Comparison of ENCODE assay signal across 8 cellular contexts in genomic region chr17:45135192-45135977, GRCh38. TPM values are rescaled to one million over a fixed set of nuclear protein-coding genes. Genes with fewer than 3 reads are reported as not detected.
DNase-seq lines count a peak whose midpoint lies in the region; ATAC-seq, FAIRE-seq and TF ChIP-seq lines count a peak whose summit lies in the region.

Gene ACBD4 (plus strand): TSS chr17:45135687. CDS start chr17:45136145, 458 bp downstream.

- H3K4me2 ChIP-seq in mammary epithelial cell (ENCODE audit: insufficient read depth, low read depth, low read length) = peak within 1 kb of the TSS; percentile 98

- H4K20me1 ChIP-seq in mammary epithelial cell (ENCODE audit: insufficient read depth, low read length) = no peaks in the 10 kb centered on the region

- WGBS in mammary epithelial cell (ENCODE audit: low coverage, missing lambda C conversion rate) = 3% methylated on average over 33 of the region's 40 CpGs
- WGBS in small intestine, 3 donors = 5 to 6% (median 6%) methylated on average over 37 to 40 of the region's 40 CpGs

- peak within 1 kb of the TSS; percentile 57 for H3K9ac ChIP-seq in mammary epithelial cell (ENCODE audit: insufficient read depth, low read length)

- H3K36me3 ChIP-seq in mammary epithelial cell (ENCODE audit: insufficient read depth, low read length) = no peaks in the 10 kb centered on the region
- peaks cover 2 to 3% of the 10 kb centered on the region in 2 donors for H3K36me3 ChIP-seq in small intestine (ENCODE audit: control insufficient read depth in 2 of 2, insufficient read depth in 2 of 2, low read length in 2 of 2)

- BruUV-seq in mammary epithelial cell (replicated peaks; lab: Mats Ljungman, UMichigan) = no TSS peak

- intact Hi-C loops in mammary epithelial cell (cut with micrococcal nuclease) = loop anchor here (1.0 to 5.0 kb wide), 7 partner anchors 13 to 250 kb away; partner anchors contain the start of gene HEXIM1

- peak; percentile 95 for DNase-seq in AG04450 (ENCODE audit: low read depth, low spot score)
- peak; percentile 98 for DNase-seq in NCI-H2196 (lab: John Stamatoyannopoulos, UW; ENCODE audit: unreplicated experiment)
- peak; percentile 93 for DNase-seq in mammary epithelial cell
- DNase-seq in iPS-NIHi11 (ENCODE audit: low spot score) = peak; percentile 94
- peak; percentile 99 for DNase-seq in small intestine

- peak; percentile 67 for FAIRE-seq in small intestine (lab: Jason Lieb, UNC)

- H3K4me3 ChIP-seq in AG04450 (ENCODE audit: low read depth, low read length) (peak within 1 kb of the TSS; percentile 76), mammary epithelial cell (replicated peaks in 1 of 3; ENCODE audit: insufficient read depth in 1 of 3, low read depth in 2 of 3, low read length in 3 of 3) (peak within 1 kb of the TSS; percentile 68 to 80 (median 71)), small intestine (ENCODE audit: low read depth in 1 of 2, low read length in 2 of 2) (peak within 1 kb of the TSS; percentile 50 to 65)

- H3K4me1 ChIP-seq in mammary epithelial cell (ENCODE audit: insufficient read depth, low read length) (peaks cover 30% of the 10 kb centered on the region), small intestine (ENCODE audit: control insufficient read depth in 2 of 2, insufficient read depth in 1 of 2, low read depth in 1 of 2, low read length in 1 of 2) (peaks cover 0 to 8% of the 10 kb centered on the region in 2 donors)

- peak within 1 kb of the TSS; percentile 95 for H2AFZ ChIP-seq in mammary epithelial cell (ENCODE audit: low read depth, low read length)

- in situ Hi-C loops in mammary epithelial cell (cut with MboI; ENCODE audit: low sequenced_read_pairs in 2 of 2) = loop anchor here in 1 of 2 donors (10.0 kb wide), 1 partner anchor 249 kb away; no protein-coding TSS in a partner anchor

- no peaks in the 10 kb centered on the region for H3K27me3 ChIP-seq in AG04450 (ENCODE audit: control insufficient read depth, insufficient read depth, low read length)
- no peaks in the 10 kb centered on the region for H3K27me3 ChIP-seq in mammary epithelial cell (ENCODE audit: insufficient read depth, low read length)
- H3K27me3 ChIP-seq in small intestine (ENCODE audit: control insufficient read depth in 2 of 2, insufficient read depth in 2 of 2, low read length in 2 of 2) = no peaks in the 10 kb centered on the region

- peak within 1 kb of the TSS; percentile 31 for H3K27ac ChIP-seq in AG04450 (ENCODE audit: low read depth, low read length)
- peak within 1 kb of the TSS; percentile 73; the same call in 1 of the 2 replicates for H3K27ac ChIP-seq in VCaP
- peak within 1 kb of the TSS; percentile 26 for H3K27ac ChIP-seq in mammary epithelial cell (ENCODE audit: insufficient read depth, low read depth, low read length)
- H3K27ac ChIP-seq in small intestine (ENCODE audit: low read depth in 1 of 2, low read length in 1 of 2) = peak within 1 kb of the TSS; percentile 68 to 79

- CTCF ChIA-PET in AG04450 (lab: Charles Lee) (interaction anchor here (0.5 to 7.0 kb wide), 132 partner anchors 9 to 714 kb away, joined by 3 to 420 read pairs (median 5); partner anchors contain the start of genes DCAKD, EFTUD2, HEXIM1 and HEXIM2), mammary epithelial cell (lab: Charles Lee; ENCODE audit: low non-redundant PET) (interaction anchor here (0.5 to 1.7 kb wide), 33 partner anchors 8 to 806 kb away, joined by 3 to 73 read pairs (median 4); partner anchors contain the start of genes HEXIM1 and MAP3K14)

- POLR2A ChIA-PET in AG04450 (lab: Yijun Ruan, JAX) = interaction anchor here (0.5 to 1.9 kb wide), 12 partner anchors 9 to 300 kb away, joined by 4 to 110 read pairs (median 8); partner anchors contain the start of genes HEXIM1 and HEXIM2

- dilution Hi-C loops in mammary epithelial cell (cut with HindIII; ENCODE audit: low sequenced_read_pairs) = no loop called here

- H3K9me3 ChIP-seq in AG04450 (ENCODE audit: control insufficient read depth, insufficient read depth, low read length) (no peaks in the 10 kb centered on the region; the same call in 1 of the 2 replicates), mammary epithelial cell (replicated peaks; ENCODE audit: insufficient read depth, low read length) (no peaks in the 10 kb centered on the region), small intestine (ENCODE audit: control insufficient read depth, low read depth) (no peaks in the 10 kb centered on the region)

- peaks cover 23% of the 10 kb centered on the region for H3K79me2 ChIP-seq in mammary epithelial cell (ENCODE audit: insufficient read depth, low read length)

- TF ChIP-seq CTCF in AG04450 (IDR thresholded peaks at IDR 0.05; ENCODE audit: low read depth, low read length) (peak; percentile 100), VCaP (conservative IDR thresholded peaks at IDR 0.05) (peak; percentile 100), mammary epithelial cell (conservative IDR thresholded peaks at IDR 0.05 in 1 of 2, IDR thresholded peaks at IDR 0.05 in 1 of 2; ENCODE audit: extremely low read depth in 1 of 2, insufficient read depth in 1 of 2, low read depth in 1 of 2, low read length in 2 of 2) (peak; percentile 100)

- ATAC-seq in GM18868 (IDR thresholded peaks at IDR 0.05; ENCODE audit: unreplicated experiment) (peak; percentile 81), HG03108 (IDR thresholded peaks at IDR 0.05; ENCODE audit: unreplicated experiment) (peak; percentile 70)

RNA-seq across cellular contexts. Expression of gene ACBD4, which starts in this region (rescaled TPM):
- polyA plus RNA-seq in AG04450 (2011; rRNA removed) (4.0 and 4.7 TPM in 2 replicates), mammary epithelial cell (3.1 TPM), small intestine (100 to 1,000 TPM in 2 of 3 donors, 10 to 100 TPM in 1; 21.1 to 184 (median 165) TPM)
- polyA minus RNA-seq in AG04450 (2011; rRNA and poly(A)+ RNA removed) = 2.6 TPM in 2 replicates
- total RNA-seq in mammary epithelial cell = 1 to 10 TPM; 6.5 to 8.1 TPM
- polyA minus RNA-seq in mammary epithelial cell = 3.4 TPM

Comparison
In these comparisons a context has a peak if more than half of its experiments do, and no peak if none do; other contexts are left out.
1. Peak in every context shown above with its lines: DNase-seq, ATAC-seq, H3K4me3 ChIP-seq and H3K27ac ChIP-seq.